9 cellular contexts compared by ENCODE assay signal in genomic region chr14:20971705-20972021, GRCh38. TPM values are rescaled to one million over a fixed set of nuclear protein-coding genes. Genes with fewer than 3 reads are reported as not detected.
DNase-seq lines count a peak whose midpoint lies in the region; ATAC-seq and TF ChIP-seq lines count a peak whose summit lies in the region.
"Had no signal": no experiment of that assay in that cellular context is flagged by ENCODE, and none has a peak within 500 bp of the region (broad histone marks: within the 10 kb centered on the region; RNA-seq: fewer than 3 reads in every experiment).

No MANE protein-coding gene starts in this region.

- H3K27ac Mint-ChIP-seq in endothelial cell (ENCODE audit: unreplicated experiment) = peak overlapping the region; percentile 93
- peak overlapping the region; percentile 75 for H3K27ac Mint-ChIP-seq in osteocyte (ENCODE audit: unreplicated experiment)

- no peaks in the 10 kb centered on the region for H3K9me3 Mint-ChIP-seq in endothelial cell (ENCODE audit: unreplicated experiment)
- H3K9me3 Mint-ChIP-seq in osteocyte (ENCODE audit: unreplicated experiment) = no peaks in the 10 kb centered on the region

- H3K4me3 Mint-ChIP-seq in endothelial cell (ENCODE audit: unreplicated experiment) = peak overlapping the region; percentile 92
- H3K4me3 Mint-ChIP-seq in osteocyte (ENCODE audit: unreplicated experiment) = peak overlapping the region; percentile 89

- TF ChIP-seq CTCF in endothelial cell (IDR thresholded peaks at IDR 0.05; ENCODE audit: unreplicated experiment) = no peak
- no peak for TF ChIP-seq CTCF in osteocyte (IDR thresholded peaks at IDR 0.05)

- ATAC-seq in GM19328 (IDR thresholded peaks at IDR 0.05; ENCODE audit: unreplicated experiment) (peak; percentile 31), GM21737 (IDR thresholded peaks at IDR 0.05; ENCODE audit: unreplicated experiment) (no peak)

- H3K4me1 Mint-ChIP-seq in endothelial cell (ENCODE audit: unreplicated experiment) (peaks cover 23% of the 10 kb centered on the region), osteocyte (ENCODE audit: unreplicated experiment) (peaks cover 37% of the 10 kb centered on the region)

- H3K36me3 Mint-ChIP-seq in endothelial cell (ENCODE audit: low read depth, unreplicated experiment) (no peaks in the 10 kb centered on the region), osteocyte (ENCODE audit: unreplicated experiment) (no peaks in the 10 kb centered on the region)

- H3K4me3 ChIP-seq in Jurkat, Clone E6-1 (ENCODE audit: low read length) = peak overlapping the region; percentile 73

- H3K27me3 Mint-ChIP-seq in endothelial cell (ENCODE audit: unreplicated experiment) = peaks cover 1% of the 10 kb centered on the region
- H3K27me3 Mint-ChIP-seq in osteocyte (ENCODE audit: unreplicated experiment) = peaks cover 17% of the 10 kb centered on the region

- no peak for DNase-seq in Jurkat, Clone E6-1 (ENCODE audit: low read depth, low spot score)
- DNase-seq in endothelial cell (ENCODE audit: low spot score) = no peak
- DNase-seq in osteocyte (ENCODE audit: extremely low spot score, unreplicated experiment) = no peak
- no peak for DNase-seq in activated gamma-delta T cell treated with Interleukin-2 at 50 U/mL for 16 hours
- DNase-seq in inferior parietal cortex (ENCODE audit: extremely low spot score) = no peak
- DNase-seq in NCI-H524 (lab: John Stamatoyannopoulos, UW) = no peak

RNA-seq across cellular contexts. Expression of gene RNASE2, which starts 16.4 kb away (rescaled TPM):
- polyA plus RNA-seq in Jurkat, Clone E6-1 (2012; ENCODE audit: insufficient read depth, insufficient read length) = not detected
- not detected for total RNA-seq in endothelial cell (ENCODE audit: unreplicated experiment)
- not detected in 2 replicates for total RNA-seq in osteocyte
- total RNA-seq: M059J had no signal

RNA-seq across cellular contexts. Expression of gene METTL17, which starts 18.1 kb away (rescaled TPM):
- 140 TPM for polyA plus RNA-seq in Jurkat, Clone E6-1 (2012; ENCODE audit: insufficient read depth, insufficient read length)
- total RNA-seq in endothelial cell (ENCODE audit: unreplicated experiment) = 62.7 TPM
- total RNA-seq in osteocyte = 58.6 and 63.9 TPM in 2 replicates

RNA-seq across cellular contexts. Expression of gene SLC39A2, which starts 27.4 kb away (rescaled TPM):
- not detected for polyA plus RNA-seq in Jurkat, Clone E6-1 (2012; ENCODE audit: insufficient read depth, insufficient read length)
- not detected for total RNA-seq in endothelial cell (ENCODE audit: unreplicated experiment)
- total RNA-seq in osteocyte = 0.60 and 1.1 TPM in 2 replicates
- total RNA-seq: M059J had no signal

RNA-seq across cellular contexts. Expression of gene NDRG2, which starts 53.2 kb away (rescaled TPM):
- polyA plus RNA-seq in Jurkat, Clone E6-1 (2012; ENCODE audit: insufficient read depth, insufficient read length) = 36.7 TPM
- 45.9 TPM for total RNA-seq in endothelial cell (ENCODE audit: unreplicated experiment)
- 8.0 and 8.6 TPM in 2 replicates for total RNA-seq in osteocyte

RNA-seq across cellular contexts. Expression of gene TPPP2, which starts 58.4 kb away (rescaled TPM):
- not detected for polyA plus RNA-seq in Jurkat, Clone E6-1 (2012; ENCODE audit: insufficient read depth, insufficient read length)
- total RNA-seq in endothelial cell (ENCODE audit: unreplicated experiment) (0.62 TPM), osteocyte (not detected in 2 replicates)
- total RNA-seq: M059J had no signal
